ENCODE assay signal across 8 cellular contexts in genomic region chr20:290081-290831, GRCh38. TPM values are rescaled to one million over a fixed set of nuclear protein-coding genes. Genes with fewer than 3 reads are reported as not detected.
DNase-seq lines count a peak whose midpoint lies in the region; ATAC-seq and TF ChIP-seq lines count a peak whose summit lies in the region.

C20orf96 (minus strand) TSS chr20:290750; CDS start chr20:290610, 140 bp downstream.

- ATAC-seq in GM19328 (IDR thresholded peaks at IDR 0.05; ENCODE audit: unreplicated experiment) (peak; percentile 83), HG03469 (IDR thresholded peaks at IDR 0.05; ENCODE audit: unreplicated experiment) (peak; percentile 58)

- WGBS in lower leg skin, 2 donors = 0 to 1% methylated on average over 43 of the region's 43 CpGs

- no peak for TF ChIP-seq POLR2A in lower leg skin (IDR thresholded peaks at IDR 0.05)

- peak; percentile 20; the same call in 1 of the 2 replicates for TF ChIP-seq CTCF in C4-2B (conservative IDR thresholded peaks at IDR 0.05)
- peak in 48 of 56 donors; percentile 7 to 67 (median 45) for TF ChIP-seq CTCF in dorsolateral prefrontal cortex (IDR thresholded peaks at IDR 0.05 in 54 of 56, conservative IDR thresholded peaks at IDR 0.05 in 2 of 56; ENCODE audit: low read depth in 1 of 56, partially characterized antibody in 56 of 56)
- no peak for TF ChIP-seq CTCF in lower leg skin (IDR thresholded peaks at IDR 0.05)

- H3K4me3 ChIP-seq in dorsolateral prefrontal cortex (peak within 1 kb of the TSS; percentile 48 to 96 (median 74)), lower leg skin (ENCODE audit: low read depth, poor library complexity, severe bottlenecking) (peak within 1 kb of the TSS; percentile 42)

- no peaks in the 10 kb centered on the region for H3K27me3 ChIP-seq in dorsolateral prefrontal cortex

- DNase-seq in NCI-H69 (lab: John Stamatoyannopoulos, UW) = peak; percentile 95
- peak; percentile 58 to 84 for DNase-seq in activated CD4-positive, alpha-beta T cell treated with anti-CD3 and anti-CD28 coated beads, Interleukin-2, amount 50 U/mL, for 24 hours (ENCODE audit: low read depth in 1 of 2, low spot score in 1 of 2)
- DNase-seq in dorsolateral prefrontal cortex = peak; percentile 80 to 93 (median 88)
- DNase-seq in lower leg skin (ENCODE audit: low spot score in 2 of 2) = peak; percentile 87 to 98
- DNase-seq in stimulated activated CD4-positive, alpha-beta T cell treated with anti-CD3 and anti-CD28 coated beads, Interleukin-4, amount 100 ng/mL, for 4 hours = peak; percentile 84

- intact Hi-C loops in dorsolateral prefrontal cortex (cut with DNase I) (no loop called here), lower leg skin (cut with DNase I; ENCODE audit: low total_unique reads) (no loop called here)

- H3K27ac ChIP-seq in C4-2B = peak within 1 kb of the TSS; percentile 93
- H3K27ac ChIP-seq in dorsolateral prefrontal cortex = peak within 1 kb of the TSS in 55 of 59 donors; percentile 7 to 92 (median 78)

RNA-seq across cellular contexts. Expression of gene C20orf96, which starts in this region (rescaled TPM):
- total RNA-seq in dorsolateral prefrontal cortex (10 to 100 TPM in 87 of 120 experiments, 1 to 10 TPM in 33; 5.9 to 19.2 (median 12.2) TPM), lower leg skin (under 1 TPM in 3 of 4 donors, not detected in 1; 0.36 to 0.59 (median 0.52) TPM)

Comparison
In these comparisons a context has a peak if more than half of its experiments do, and no peak if none do; other contexts are left out.
1. Peak in every context shown above with its lines: DNase-seq, ATAC-seq, H3K4me3 ChIP-seq and H3K27ac ChIP-seq.
2. RNA of gene C20orf96 (total RNA-seq): 5.9 to 19.2 TPM in dorsolateral prefrontal cortex; 0.36 to 0.59 TPM in lower leg skin; every median in the first group is over 4 times any median in the second.
3. Peak in DNase-seq and H3K4me3 ChIP-seq in lower leg skin; RNA of the gene not detected or under 1 TPM.
4. CTCF ChIP-seq: peak in C4-2B (single experiment) and dorsolateral prefrontal cortex (48 of 56); none in lower leg skin (0 of 3).